In genomic region chr12:57864382-57864781, GRCh38 we compare ENCODE assay signal across 8 cellular contexts. TPM values are rescaled to one million over a fixed set of nuclear protein-coding genes. Genes with fewer than 3 reads are reported as not detected.
DNase-seq lines count a peak whose midpoint lies in the region; ATAC-seq and TF ChIP-seq lines count a peak whose summit lies in the region.

No MANE protein-coding gene starts in this region.

- TF ChIP-seq EP300 in SK-N-SH (IDR thresholded peaks at IDR 0.05; ENCODE audit: borderline replicate concordance in 1 of 2, low read depth in 1 of 2, low read length in 1 of 2) = no peak
- TF ChIP-seq EP300 in gastroesophageal sphincter (IDR thresholded peaks at IDR 0.05) = no peak

- TF ChIP-seq RAD21 in SK-N-SH (IDR thresholded peaks at IDR 0.05; ENCODE audit: low read length) = no peak

- POLR2A ChIA-PET in SK-N-SH (lab: Yijun Ruan, JAX) = interaction anchor here (1.4 kb wide), 1 partner anchor 10 kb away, joined by 4 read pairs; no protein-coding TSS in a partner anchor

- TF ChIP-seq POLR2A in gastroesophageal sphincter (IDR thresholded peaks at IDR 0.05) = no peak

- CTCF ChIA-PET in SK-N-SH (lab: Yijun Ruan, JAX) = interaction anchor here (1.1 to 1.5 kb wide), 2 partner anchors 13 to 35 kb away, joined by 3 to 5 read pairs; no protein-coding TSS in a partner anchor

- no peaks in the 10 kb centered on the region for H4K20me1 ChIP-seq in SK-N-SH (ENCODE audit: insufficient read depth)

- H3K79me2 ChIP-seq in SK-N-SH (ENCODE audit: insufficient read depth) = no peaks in the 10 kb centered on the region

- no peaks in the 10 kb centered on the region for H3K27me3 ChIP-seq in SK-N-SH (ENCODE audit: insufficient read depth)
- H3K27me3 ChIP-seq in gastroesophageal sphincter = no peaks in the 10 kb centered on the region
- H3K27me3 ChIP-seq in skeletal muscle tissue (ENCODE audit: control insufficient read depth in 3 of 3, insufficient read depth in 3 of 3, low read length in 3 of 3) = no peaks in the 10 kb centered on the region

- H2AFZ ChIP-seq in SK-N-SH (ENCODE audit: low read depth) = peak overlapping the region; percentile 22; the same call in 1 of the 2 replicates

- H3K9ac ChIP-seq in SK-N-SH = no peak overlapping the region
- H3K9ac ChIP-seq in skeletal muscle tissue (ENCODE audit: low read depth in 1 of 3, low read length in 3 of 3) = peak overlapping the region; percentile 76 to 88 (median 82)

- H3K9me3 ChIP-seq in SK-N-SH = no peaks in the 10 kb centered on the region
- no peaks in the 10 kb centered on the region for H3K9me3 ChIP-seq in gastroesophageal sphincter
- H3K9me3 ChIP-seq in skeletal muscle tissue (ENCODE audit: control insufficient read depth in 3 of 3, low read length in 3 of 3) = no peaks in the 10 kb centered on the region

- peak; percentile 77 for DNase-seq in GOT3 (lab: John Stamatoyannopoulos, UW)
- DNase-seq in SK-N-SH = peak; percentile 69
- DNase-seq in COR-L47 (lab: John Stamatoyannopoulos, UW) = no peak
- DNase-seq in NAMALWA (ENCODE audit: low spot score) = no peak
- DNase-seq in middle frontal gyrus (ENCODE audit: extremely low spot score, low spot score) = no peak

- no peaks in the 10 kb centered on the region for H3K9me2 ChIP-seq in SK-N-SH

- peaks cover 0 to 19% of the 10 kb centered on the region in 2 experiments; a peak in 1 of 4 replicates for H3K4me1 ChIP-seq in SK-N-SH (ENCODE audit: control insufficient read depth in 1 of 2, insufficient read depth in 2 of 2, low read depth in 1 of 2, low read length in 1 of 2)
- peaks cover 19 to 54% (median 20%) of the 10 kb centered on the region in 3 donors for H3K4me1 ChIP-seq in gastroesophageal sphincter
- H3K4me1 ChIP-seq in skeletal muscle tissue (ENCODE audit: control insufficient read depth in 3 of 3, insufficient read depth in 3 of 3, low read length in 3 of 3) = peaks cover 31 to 43% (median 36%) of the 10 kb centered on the region in 3 donors

- no peak overlapping the region for H3K4me3 ChIP-seq in SK-N-SH (ENCODE audit: low read depth in 2 of 2, low read length in 1 of 2)
- peak overlapping the region; percentile 41 to 64 for H3K4me3 ChIP-seq in gastroesophageal sphincter
- H3K4me3 ChIP-seq in skeletal muscle tissue (ENCODE audit: low read length in 3 of 3) = peak overlapping the region; percentile 61 to 67 (median 61)

- H3K27ac ChIP-seq in SK-N-SH (ENCODE audit: low read depth in 2 of 2, low read length in 1 of 2) (peak overlapping the region in 1 of 2 experiments; percentile 62; a peak in 2 of 4 replicates), gastroesophageal sphincter (peak overlapping the region; percentile 80 to 98 (median 96)), skeletal muscle tissue (ENCODE audit: low read depth, low read length) (peak overlapping the region; percentile 90)

- no peaks in the 10 kb centered on the region for H3F3A ChIP-seq in SK-N-SH (replicated peaks; ENCODE audit: insufficient read depth)

- no peaks in the 10 kb centered on the region for H3K36me3 ChIP-seq in SK-N-SH (replicated peaks in 1 of 2; ENCODE audit: control insufficient read depth in 1 of 2, insufficient read depth in 2 of 2, low read length in 1 of 2)
- H3K36me3 ChIP-seq in gastroesophageal sphincter = no peaks in the 10 kb centered on the region
- no peaks in the 10 kb centered on the region for H3K36me3 ChIP-seq in skeletal muscle tissue (ENCODE audit: control insufficient read depth in 3 of 3, insufficient read depth in 3 of 3, low read length in 3 of 3)

- TF ChIP-seq CTCF in SK-N-SH (IDR thresholded peaks at IDR 0.05) (no peak), gastroesophageal sphincter (IDR thresholded peaks at IDR 0.05) (peak in 1 of 4 experiments; percentile 13)

- no peak overlapping the region for H3K4me2 ChIP-seq in SK-N-SH

- ATAC-seq in gastroesophageal sphincter (no peak), HG03460 (IDR thresholded peaks at IDR 0.05; ENCODE audit: unreplicated experiment) (no peak)

- 58% methylated on average over 5 of the region's 5 CpGs for WGBS in SK-N-SH (ENCODE audit: low lambda C conversion rate)
- WGBS in gastroesophageal sphincter (ENCODE audit: low coverage in 1 of 2), 2 donors = 0 to 13% methylated on average over 2 to 3 of the region's 5 CpGs

TF ChIP-seq in SK-N-SH, 30 proteins besides CTCF, POLR2A, EP300 and RAD21:
- TF ChIP-seq RCOR1 (IDR thresholded peaks at IDR 0.05; ENCODE audit: low read length) (0 out of 2 replicates have a peak, but pooled peaks have one; percentile 63), TEAD4 (IDR thresholded peaks at IDR 0.05; ENCODE audit: borderline replicate concordance, insufficient read depth) (no peak), GATA2 (CRISPR knock-in tag; IDR thresholded peaks at IDR 0.05) (no peak), RFX5 (IDR thresholded peaks at IDR 0.05; ENCODE audit: low read length) (no peak), YY1 (IDR thresholded peaks at IDR 0.05; ENCODE audit: low read depth) (no peak), MXI1 (IDR thresholded peaks at IDR 0.05; ENCODE audit: low read depth, low read length) (no peak; the same call in 1 of the 2 replicates), PBX3 (IDR thresholded peaks at IDR 0.05) (no peak), FOSL2 (IDR thresholded peaks at IDR 0.05; ENCODE audit: borderline replicate concordance, low read depth) (no peak), POLR2AphosphoS5 (IDR thresholded peaks at IDR 0.05; ENCODE audit: low read depth, low read length) (no peak), TCF12 (IDR thresholded peaks at IDR 0.05) (0 out of 2 replicates have a peak, but pooled peaks have one; percentile 19), MAX (IDR thresholded peaks at IDR 0.05; ENCODE audit: low read depth) (no peak), JUND (IDR thresholded peaks at IDR 0.05) (no peak)

RNA-seq across cellular contexts. Expression of gene CTDSP2, which starts 17.9 kb away (rescaled TPM):
- polyA plus RNA-seq in SK-N-SH (2012; rRNA removed) = 117 and 119 TPM in 2 replicates
- polyA plus RNA-seq in SK-N-SH (2012; cell fraction: cytosol; rRNA removed) = 87.3 and 102 TPM in 2 replicates
- polyA plus RNA-seq in SK-N-SH (2012; cell fraction: nucleus; rRNA removed) = 145 and 147 TPM in 2 replicates
- total RNA-seq in gastroesophageal sphincter (100 to 1,000 TPM; 151 to 190 (median 170) TPM), skeletal muscle tissue (51.1 TPM)

RNA-seq across cellular contexts. Expression of gene AVIL, which starts 45.8 kb away (rescaled TPM):
- 4.7 and 5.2 TPM in 2 replicates for polyA plus RNA-seq in SK-N-SH (2012; rRNA removed)
- polyA plus RNA-seq in SK-N-SH (2012; cell fraction: cytosol; rRNA removed) = 1.2 and 1.4 TPM in 2 replicates
- polyA plus RNA-seq in SK-N-SH (2012; cell fraction: nucleus; rRNA removed) = 29.9 and 32.6 TPM in 2 replicates
- total RNA-seq in gastroesophageal sphincter (1 to 10 TPM; 1.4 to 9.3 (median 2.3) TPM), skeletal muscle tissue (3.1 TPM)

Comparison
In these comparisons a context has a peak if more than half of its experiments do, and no peak if none do; other contexts are left out.
1. DNase-seq: peak in GOT3 (single experiment) and SK-N-SH (single experiment); none in COR-L47 (single experiment), NAMALWA (single experiment) and middle frontal gyrus (single experiment).
2. H3K4me3 ChIP-seq: peak in gastroesophageal sphincter (2 of 2) and skeletal muscle tissue (3 of 3); none in SK-N-SH (0 of 2).